Comparison of ENCODE assay signal across 26 cellular contexts in genomic region chr7:141115949-141116348, GRCh38. TPM values are rescaled to one million over a fixed set of nuclear protein-coding genes. Genes with fewer than 3 reads are reported as not detected.
DNase-seq lines count a peak whose midpoint lies in the region; ATAC-seq and TF ChIP-seq lines count a peak whose summit lies in the region.
"Had no signal": no experiment of that assay in that cellular context is flagged by ENCODE, and none has a peak within 500 bp of the region (broad histone marks: within the 10 kb centered on the region; RNA-seq: fewer than 3 reads in every experiment).

No MANE protein-coding gene starts in this region.

- no peak overlapping the region for H3K4me3 ChIP-seq in A673 (ENCODE audit: low read depth, low read length, poor library complexity, severe bottlenecking)
- H3K4me3 ChIP-seq: esophagus muscularis mucosa, gastroesophageal sphincter, thyroid gland had no signal

- H3K9me3 ChIP-seq in A673 (ENCODE audit: low read depth, low read length, poor library complexity, severe bottlenecking), result no peaks in the 10 kb centered on the region
- H3K9me3 ChIP-seq: esophagus muscularis mucosa, gastroesophageal sphincter, thyroid gland had no signal

- no peaks in the 10 kb centered on the region for H3K9me3 Mint-ChIP-seq in natural killer cell
- H3K9me3 Mint-ChIP-seq in activated T-helper 2 cell treated with anti-CD3 and anti-CD28 coated beads, Interferon-gamma antibody, Interleukin-2, Interleukin-4, amounts not matched to agents 10 μg/mL and 5 μg/mL and 100 μg/mL, durations not matched to agents 14 hours and 24 hours and 36 hours, result no peaks in the 10 kb centered on the region
- H3K9me3 Mint-ChIP-seq: CD8-positive, alpha-beta T cell had no signal

- no peaks in the 10 kb centered on the region for H3K36me3 Mint-ChIP-seq in natural killer cell
- H3K36me3 Mint-ChIP-seq in activated T-helper 2 cell treated with anti-CD3 and anti-CD28 coated beads, Interferon-gamma antibody, Interleukin-2, Interleukin-4, amounts not matched to agents 10 μg/mL and 5 μg/mL and 100 μg/mL, durations not matched to agents 14 hours and 24 hours and 36 hours (ENCODE audit: low read depth), result no peaks in the 10 kb centered on the region
- H3K36me3 Mint-ChIP-seq: CD8-positive, alpha-beta T cell; naive B cell had no signal

- no peak for TF ChIP-seq CTCF in natural killer cell (IDR thresholded peaks at IDR 0.05)
- TF ChIP-seq CTCF in A673 (conservative IDR thresholded peaks at IDR 0.05; ENCODE audit: low read depth, low read length), result no peak

- H3K4me1 Mint-ChIP-seq in natural killer cell, result no peaks in the 10 kb centered on the region
- no peaks in the 10 kb centered on the region for H3K4me1 Mint-ChIP-seq in activated T-helper 2 cell treated with anti-CD3 and anti-CD28 coated beads, Interferon-gamma antibody, Interleukin-2, Interleukin-4, amounts not matched to agents 10 μg/mL and 5 μg/mL and 100 μg/mL, durations not matched to agents 14 hours and 24 hours and 36 hours (ENCODE audit: low read depth)
- H3K4me1 Mint-ChIP-seq: activated CD4-positive, alpha-beta memory T cell treated with anti-CD3 and anti-CD28 coated beads, Interleukin-2, amount 10 ng/mL, durations not matched to agents 7 days and 5 days; naive B cell had no signal

- peaks cover 6 to 30% of the 10 kb centered on the region in 2 donors for H3K27me3 Mint-ChIP-seq in natural killer cell (ENCODE audit: low read depth in 2 of 2)
- H3K27me3 Mint-ChIP-seq in activated T-helper 2 cell treated with anti-CD3 and anti-CD28 coated beads, Interferon-gamma antibody, Interleukin-2, Interleukin-4, amounts not matched to agents 10 μg/mL and 5 μg/mL and 100 μg/mL, durations not matched to agents 14 hours and 24 hours and 36 hours (ENCODE audit: low read depth), result no peaks in the 10 kb centered on the region
- H3K27me3 Mint-ChIP-seq: activated CD4-positive, alpha-beta memory T cell treated with anti-CD3 and anti-CD28 coated beads, Interleukin-2, amount 10 ng/mL, durations not matched to agents 7 days and 5 days had no signal

- no TSS peak for BruUV-seq in A673 (replicated peaks; lab: Mats Ljungman, UMichigan)

- POLR2A ChIA-PET in A673 (lab: Charles Lee; ENCODE audit: low non-redundant PET), result no interaction called here

- H3K4me3 Mint-ChIP-seq in natural killer cell, result no peak overlapping the region
- no peak overlapping the region for H3K4me3 Mint-ChIP-seq in activated T-helper 2 cell treated with anti-CD3 and anti-CD28 coated beads, Interferon-gamma antibody, Interleukin-2, Interleukin-4, amounts not matched to agents 10 μg/mL and 5 μg/mL and 100 μg/mL, durations not matched to agents 14 hours and 24 hours and 36 hours (ENCODE audit: low read depth)
- H3K4me3 Mint-ChIP-seq: activated CD4-positive, alpha-beta memory T cell treated with anti-CD3 and anti-CD28 coated beads, Interleukin-2, amount 10 ng/mL, durations not matched to agents 7 days and 5 days; CD8-positive, alpha-beta T cell; naive B cell had no signal

- DNase-seq in NCI-H187 treated with DMSO at 0.1 percent for 48 hours (lab: John Stamatoyannopoulos, UW) (peak; percentile 22), NCI-H187 (lab: John Stamatoyannopoulos, UW) (no peak), NCI-H1930 (lab: John Stamatoyannopoulos, UW) (peak; percentile 74 to 80), NCI-H526 (lab: John Stamatoyannopoulos, UW) (peak; percentile 38 to 54), medulla oblongata (ENCODE audit: extremely low spot score) (peak; percentile 6), natural killer cell (no peak), A673 (ENCODE audit: low spot score) (no peak)
- DNase-seq in activated T-helper 2 cell treated with anti-CD3 and anti-CD28 coated beads, Interferon-gamma antibody, Interleukin-2, Interleukin-4, amounts not matched to agents 10 μg/mL and 5 μg/mL and 100 μg/mL, durations not matched to agents 14 hours and 24 hours and 36 hours (ENCODE audit: low spot score), result no peak
- DNase-seq: 8988T; activated CD4-positive, alpha-beta memory T cell treated with anti-CD3 and anti-CD28 coated beads, Interleukin-2, amount 10 ng/mL, durations not matched to agents 7 days and 5 days; activated gamma-delta T cell; AML-193; CD8-positive, alpha-beta T cell; effector CD8-positive, alpha-beta T cell; mesendoderm; naive B cell; NCI-H524; retina; stimulated activated CD4-positive, alpha-beta T cell treated with anti-CD3 and anti-CD28 coated beads, Interleukin-2, amount 100 ng/mL, for 48 hours; stimulated activated naive CD4-positive, alpha-beta T cell; SW 1271; thyroid gland had no signal

- CTCF ChIA-PET in A673 (lab: Charles Lee), result no interaction called here

- no peaks in the 10 kb centered on the region for H3K36me3 ChIP-seq in A673 (ENCODE audit: insufficient read depth, low read length, poor library complexity, severe bottlenecking)
- H3K36me3 ChIP-seq: esophagus muscularis mucosa, gastroesophageal sphincter, thyroid gland had no signal

- no peaks in the 10 kb centered on the region for H3K4me1 ChIP-seq in A673 (ENCODE audit: insufficient read depth, low read length, poor library complexity, severe bottlenecking)
- H3K4me1 ChIP-seq: esophagus muscularis mucosa, gastroesophageal sphincter had no signal

- no peak overlapping the region for H3K27ac ChIP-seq in A673 (ENCODE audit: low read depth, low read length, poor library complexity, severe bottlenecking)
- H3K27ac ChIP-seq: esophagus muscularis mucosa, gastroesophageal sphincter, KMS-11, thyroid gland had no signal

- no peak overlapping the region for H3K27ac Mint-ChIP-seq in natural killer cell
- no peak overlapping the region for H3K27ac Mint-ChIP-seq in activated T-helper 2 cell treated with anti-CD3 and anti-CD28 coated beads, Interferon-gamma antibody, Interleukin-2, Interleukin-4, amounts not matched to agents 10 μg/mL and 5 μg/mL and 100 μg/mL, durations not matched to agents 14 hours and 24 hours and 36 hours
- H3K27ac Mint-ChIP-seq: activated CD4-positive, alpha-beta memory T cell treated with anti-CD3 and anti-CD28 coated beads, Interleukin-2, amount 10 ng/mL, durations not matched to agents 7 days and 5 days; CD8-positive, alpha-beta T cell; naive B cell had no signal

- ATAC-seq in natural killer cell, result no peak
- ATAC-seq: CD8-positive, alpha-beta T cell; gastroesophageal sphincter had no signal

- no peaks in the 10 kb centered on the region for H3K27me3 ChIP-seq in A673 (replicated peaks; ENCODE audit: insufficient read depth, low read depth, low read length, poor library complexity)
- H3K27me3 ChIP-seq: esophagus muscularis mucosa, gastroesophageal sphincter, thyroid gland had no signal

- intact Hi-C loops in natural killer cell (cut with micrococcal nuclease) (no loop called here), A673 (cut with micrococcal nuclease; ENCODE audit: unreplicated experiment) (no loop called here)
- intact Hi-C loops in activated T-helper 2 cell treated with anti-CD3 and anti-CD28 coated beads, Interferon-gamma antibody, Interleukin-2, Interleukin-4, amounts not matched to agents 10 μg/mL and 5 μg/mL and 100 μg/mL, durations not matched to agents 14 hours and 24 hours and 36 hours (cut with micrococcal nuclease), result no loop called here

RNA-seq across cellular contexts. Expression of gene TMEM178B, which starts 42.1 kb away (rescaled TPM):
- total RNA-seq in natural killer cell (not detected), A673 (2021) (1.1 and 2.8 TPM in 2 replicates)
- total RNA-seq in activated T-helper 2 cell treated with anti-CD3 and anti-CD28 coated beads, Interferon-gamma antibody, Interleukin-2, Interleukin-4, amounts not matched to agents 10 μg/mL and 5 μg/mL and 100 μg/mL, durations not matched to agents 14 hours and 24 hours and 36 hours, result 0.30 and 0.41 TPM in 2 replicates
- total RNA-seq: OCI-LY7 had no signal

Comparison
In these comparisons a context has a peak if more than half of its experiments do, and no peak if none do; other contexts are left out.
1. DNase-seq: peak in NCI-H187 treated with DMSO at 0.1 percent for 48 hours (single experiment), NCI-H1930 (2 of 2), NCI-H526 (2 of 2) and medulla oblongata (single experiment); none in NCI-H187 (0 of 2), natural killer cell (single experiment), activated T-helper 2 cell treated with anti-CD3 and anti-CD28 coated beads, Interferon-gamma antibody, Interleukin-2, Interleukin-4, amounts not matched to agents 10 μg/mL and 5 μg/mL and 100 μg/mL, durations not matched to agents 14 hours and 24 hours and 36 hours (single experiment) and A673 (single experiment).